ENCODE assay signal across 16 cellular contexts in the genomic region with DNA sequence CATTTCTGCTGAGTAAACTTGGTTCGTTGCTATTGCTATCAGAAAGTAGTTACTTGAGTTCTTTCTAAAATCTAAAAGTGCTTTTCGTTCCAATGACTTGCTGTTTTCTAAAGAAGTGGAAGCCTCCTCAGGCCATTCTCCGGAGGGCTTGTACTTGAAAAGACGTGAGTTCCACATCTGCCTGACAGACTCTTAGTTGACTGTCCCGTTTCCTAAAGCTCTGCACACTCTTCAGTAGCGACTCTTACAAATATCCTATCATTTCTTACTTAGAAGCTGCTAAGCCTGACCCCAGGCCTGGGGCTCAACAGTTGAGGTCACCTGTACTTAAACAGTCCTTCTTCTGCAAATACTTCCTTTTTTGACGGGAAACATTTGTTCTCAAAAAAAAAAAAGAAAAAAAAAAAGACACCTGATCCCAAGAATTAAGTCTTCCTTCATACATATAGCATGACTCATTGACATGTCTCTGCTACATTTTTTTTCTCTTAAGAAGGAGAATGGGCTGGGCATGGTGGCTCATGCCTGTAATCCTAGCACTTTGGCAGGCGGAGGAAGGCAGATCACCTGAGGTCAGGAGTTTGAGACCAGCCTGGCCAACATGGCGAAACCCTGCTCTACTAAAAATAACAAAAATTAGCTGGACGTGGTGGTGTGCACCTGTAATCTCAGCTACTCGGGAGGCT.
DNase-seq lines count a peak whose midpoint lies in the region; ATAC-seq, FAIRE-seq and TF ChIP-seq lines count a peak whose summit lies in the region.
"Had no signal": no experiment of that assay in that cellular context is flagged by ENCODE, and none has a peak within 500 bp of the region (broad histone marks: within the 10 kb centered on the region; RNA-seq: fewer than 3 reads in every experiment).

No MANE protein-coding gene starts in this region.

- TF ChIP-seq CTCF in bronchial epithelial cell (IDR thresholded peaks at IDR 0.05; ENCODE audit: insufficient read depth, low read length, severe bottlenecking), result no peak

- no peak overlapping the region for H3K4me3 ChIP-seq in bronchial epithelial cell (ENCODE audit: low read depth, low read length)
- H3K4me3 ChIP-seq: cardiac muscle cell, lung, pancreas, skin epidermis had no signal

- H3K27me3 ChIP-seq in bronchial epithelial cell (ENCODE audit: control insufficient read depth, insufficient read depth, low read length), result no peaks in the 10 kb centered on the region
- H3K27me3 ChIP-seq: cardiac muscle cell, pancreas had no signal

- peak; percentile 66 for DNase-seq in A172 (ENCODE audit: low spot score)
- DNase-seq in HTR-8/SVneo (ENCODE audit: insufficient read length, low spot score), result peak; percentile 27
- peak; percentile 85 for DNase-seq in bronchial epithelial cell (ENCODE audit: low read depth)
- peak; percentile 1 for DNase-seq in kidney glomerular epithelial cell (lab: John Stamatoyannopoulos, UW)
- DNase-seq in stimulated activated CD4-positive, alpha-beta T cell treated with anti-CD3 and anti-CD28 coated beads, Interleukin-4, amount 100 ng/mL, for 4 hours, result no peak
- no peak for DNase-seq in NCI-H446 treated with DMSO at 0.1 percent for 48 hours (lab: John Stamatoyannopoulos, UW)
- no peak for DNase-seq in NCI-H1105 treated with DMSO at 0.1 percent for 48 hours (lab: John Stamatoyannopoulos, UW)
- DNase-seq: activated naive CD8-positive, alpha-beta T cell treated with anti-CD3 and anti-CD28 coated beads for 36 hours; stimulated activated CD4-positive, alpha-beta T cell treated with anti-CD3 and anti-CD28 coated beads, Interleukin-4, amount 100 ng/mL, for 24 hours had no signal

- H3K36me3 ChIP-seq in bronchial epithelial cell (ENCODE audit: control insufficient read depth, insufficient read depth, low read length), result peaks cover 8% of the 10 kb centered on the region
- H3K36me3 ChIP-seq: cardiac muscle cell, pancreas had no signal

- ATAC-seq in HG02870 (IDR thresholded peaks at IDR 0.05; ENCODE audit: unreplicated experiment), result no peak
- ATAC-seq: activated CD8-positive, alpha-beta T cell treated with anti-CD3 and anti-CD28 coated beads, Interleukin-2, amount 10 ng/mL, durations not matched to agents 7 days and 5 days had no signal

- no peak for FAIRE-seq in HTR-8/SVneo (lab: Jason Lieb, UNC)
- no peak for FAIRE-seq in bronchial epithelial cell (lab: Jason Lieb, UNC)
- FAIRE-seq: H54 had no signal

Comparison
In these comparisons a context has a peak if more than half of its experiments do, and no peak if none do; other contexts are left out.
1. DNase-seq: peak in A172 (single experiment), HTR-8/SVneo (single experiment), bronchial epithelial cell (single experiment) and kidney glomerular epithelial cell (single experiment); none in stimulated activated CD4-positive, alpha-beta T cell treated with anti-CD3 and anti-CD28 coated beads, Interleukin-4, amount 100 ng/mL, for 4 hours (0 of 2), NCI-H446 treated with DMSO at 0.1 percent for 48 hours (single experiment) and NCI-H1105 treated with DMSO at 0.1 percent for 48 hours (single experiment).